17 cellular contexts compared by ENCODE assay signal in the genomic region with DNA sequence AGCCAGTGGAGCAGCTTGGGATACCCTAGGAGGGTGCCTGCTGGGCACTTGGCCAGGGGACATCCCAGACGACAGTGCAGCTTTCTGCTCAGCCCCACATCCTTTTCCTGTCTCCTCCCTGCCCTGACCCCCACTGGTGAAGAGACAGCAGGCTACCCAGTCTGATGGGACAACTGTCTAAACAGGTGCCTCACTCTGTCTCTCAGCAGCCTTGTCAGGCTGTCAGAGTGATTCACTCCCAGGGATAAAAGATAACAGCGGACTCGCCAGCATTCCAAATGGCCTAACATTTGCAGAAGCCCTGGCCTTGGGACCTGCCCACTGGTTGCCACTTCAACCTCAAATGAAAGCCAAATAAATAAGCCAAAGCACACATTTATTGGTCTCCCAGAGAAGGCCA.
"Had no signal": no experiment of that assay in that cellular context is flagged by ENCODE, and none has a peak within 500 bp of the region (broad histone marks: within the 10 kb centered on the region; RNA-seq: fewer than 3 reads in every experiment).

No MANE protein-coding gene starts in this region.

- ATAC-seq: activated CD4-positive, CD25-positive, alpha-beta regulatory T cell treated with anti-CD3 and anti-CD28 coated beads, Interleukin-2, amount 50 U/mL, for 24 hours; mucosa of descending colon; natural killer cell; sciatic nerve; stimulated activated effector memory CD8-positive, alpha-beta T cell treated with anti-CD3 and anti-CD28 coated beads, Interleukin-12 subunit alpha, Interleukin-12 subunit beta, amount 100 ng/mL, for 72 hours had no signal

- H3K27ac ChIP-seq: breast epithelium, prostate gland had no signal

- H3K27me3 ChIP-seq: breast epithelium, heart right ventricle had no signal

- H3K4me3 ChIP-seq: breast epithelium, heart right ventricle, mucosa of descending colon, prostate gland had no signal

- H3K4me1 ChIP-seq: breast epithelium, prostate gland had no signal

- H3K9me3 ChIP-seq: breast epithelium, heart right ventricle, mucosa of descending colon, prostate gland had no signal

- H3K36me3 ChIP-seq: breast epithelium, heart right ventricle, prostate gland had no signal

- DNase-seq: activated naive CD4-positive, alpha-beta T cell; activated naive CD8-positive, alpha-beta T cell treated with anti-CD3 and anti-CD28 coated beads, Interleukin-2, amount 10 ng/mL, durations not matched to agents 7 days and 5 days; anterior cingulate cortex; effector memory CD4-positive, alpha-beta T cell; foreskin melanocyte; heart right ventricle; mammary epithelial cell; mucosa of descending colon; natural killer cell; stimulated activated CD4-positive, alpha-beta T cell treated with anti-CD3 and anti-CD28 coated beads, Interleukin-12 subunit alpha, Interleukin-12 subunit beta, amount 100 ng/mL, for 4 hours; T-helper 1 cell; T1000 had no signal
